Comparison of ENCODE assay signal across 27 cellular contexts in the genomic region with DNA sequence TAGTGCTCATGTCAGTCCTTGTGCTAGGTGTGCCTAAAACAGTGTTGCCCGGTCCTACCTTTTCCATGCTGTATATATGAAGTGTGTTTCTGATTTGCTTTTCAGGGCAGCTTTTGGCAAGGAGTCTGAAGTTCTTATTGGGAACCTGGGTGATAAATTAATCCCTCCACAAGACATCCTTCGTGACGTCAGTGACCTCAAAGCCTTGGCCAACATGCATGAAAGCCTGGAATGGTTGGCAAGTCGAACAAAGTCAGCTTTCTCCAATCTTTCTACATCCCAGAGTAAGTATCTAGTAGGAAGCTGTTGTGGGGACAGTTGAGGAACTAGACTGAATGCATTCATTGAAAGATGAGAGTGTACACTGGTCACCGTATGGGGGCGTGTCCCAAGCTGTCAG.
"Had no signal": no experiment of that assay in that cellular context is flagged by ENCODE, and none has a peak within 500 bp of the region (broad histone marks: within the 10 kb centered on the region; RNA-seq: fewer than 3 reads in every experiment).

No MANE protein-coding gene starts in this region.

- ATAC-seq: activated CD4-positive, alpha-beta T cell treated with anti-CD3 and anti-CD28 coated beads for 36 hours; activated CD8-positive, alpha-beta memory T cell treated with anti-CD3 and anti-CD28 coated beads, Interleukin-2, amount 10 ng/mL, durations not matched to agents 7 days and 5 days; activated CD8-positive, alpha-beta T cell treated with anti-CD3 and anti-CD28 coated beads, Interleukin-2, amount 10 ng/mL, durations not matched to agents 7 days and 5 days; activated naive CD8-positive, alpha-beta T cell treated with anti-CD3 and anti-CD28 coated beads, Interleukin-2, amount 50 U/mL, for 24 hours; heart right ventricle had no signal

- H3K27ac ChIP-seq: adrenal gland, brain microvascular endothelial cell, epithelial cell of prostate, esophagus squamous epithelium, heart right ventricle had no signal

- DNase-seq: activated CD4-positive, alpha-beta memory T cell treated with anti-CD3 and anti-CD28 coated beads for 36 hours; activated CD4-positive, alpha-beta T cell treated with anti-CD3 and anti-CD28 coated beads for 36 hours; activated CD4-positive, alpha-beta T cell treated with anti-CD3 and anti-CD28 coated beads, Interleukin-2, amount 10 ng/mL, durations not matched to agents 24 days and 14 days; activated CD4-positive, CD25-positive, alpha-beta regulatory T cell; activated CD4-positive, CD25-positive, alpha-beta regulatory T cell treated with anti-CD3 and anti-CD28 coated beads, Interleukin-2, amount 50 U/mL, for 72 hours; activated CD8-positive, alpha-beta memory T cell treated with anti-CD3 and anti-CD28 coated beads, Interleukin-2, amount 10 ng/mL, durations not matched to agents 7 days and 5 days; activated CD8-positive, alpha-beta memory T cell treated with anti-CD3 and anti-CD28 coated beads, Interleukin-2, amount 50 U/mL, for 4 hours; activated CD8-positive, alpha-beta T cell treated with anti-CD3 and anti-CD28 coated beads, Interleukin-2, amount 10 ng/mL, durations not matched to agents 7 days and 5 days; activated effector memory CD4-positive, alpha-beta T cell treated with anti-CD3 and anti-CD28 coated beads, Interleukin-2, amount 50 U/mL, for 16 hours; activated naive CD4-positive, alpha-beta T cell treated with anti-CD3 and anti-CD28 coated beads for 36 hours; activated naive CD8-positive, alpha-beta T cell treated with anti-CD3 and anti-CD28 coated beads for 36 hours; activated naive CD8-positive, alpha-beta T cell treated with anti-CD3 and anti-CD28 coated beads, Interleukin-2, amount 50 U/mL, for 24 hours; activated T-cell treated with anti-CD3 and anti-CD28 coated beads, Interleukin-2, amount 50 U/mL, for 1 hour; activated T-cell treated with anti-CD3 and anti-CD28 coated beads, Interleukin-2, amount 50 U/mL, for 48 hours; adrenal gland; amygdala; aorta; brain microvascular endothelial cell; cortex of kidney; dermis blood vessel endothelial cell; effector CD8-positive, alpha-beta T cell; esophagus squamous epithelium; foreskin fibroblast; glutamatergic neuron; heart right ventricle; T-helper 2 cell had no signal
